19 cellular contexts compared by ENCODE assay signal in the genomic region with DNA sequence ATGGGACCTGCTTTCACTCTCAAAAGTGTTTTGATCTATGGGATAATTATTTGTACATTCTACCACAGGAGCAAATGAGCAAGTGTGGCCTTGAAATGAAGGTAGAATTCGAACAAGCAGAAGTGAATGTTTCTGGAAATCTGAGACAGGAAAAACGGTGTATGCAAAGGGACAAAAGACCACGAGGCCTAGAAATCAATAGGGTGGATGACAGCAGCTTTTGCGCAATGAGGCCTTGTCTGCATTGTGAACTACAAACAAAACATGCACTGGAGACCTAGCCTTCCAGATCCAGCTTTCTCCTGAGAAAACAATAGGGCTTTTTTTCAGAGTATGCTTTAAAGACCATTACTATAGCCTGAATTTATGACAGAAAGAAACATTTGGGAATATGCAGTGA.
DNase-seq lines count a peak whose midpoint lies in the region; TF ChIP-seq lines count a peak whose summit lies in the region.
"Had no signal": no experiment of that assay in that cellular context is flagged by ENCODE, and none has a peak within 500 bp of the region (broad histone marks: within the 10 kb centered on the region; RNA-seq: fewer than 3 reads in every experiment).

No MANE protein-coding gene starts in this region.

- peak overlapping the region; percentile 34 for H3K27ac Mint-ChIP-seq in nephron progenitor cell
- H3K27ac Mint-ChIP-seq: CD14-positive monocyte; CD8-positive, alpha-beta T cell had no signal

- H3K36me3 Mint-ChIP-seq in nephron progenitor cell (ENCODE audit: low read depth), result no peaks in the 10 kb centered on the region
- H3K36me3 Mint-ChIP-seq: CD14-positive monocyte; CD8-positive, alpha-beta T cell had no signal

- H3K27me3 Mint-ChIP-seq in nephron progenitor cell (ENCODE audit: low read depth, poor library complexity), result no peaks in the 10 kb centered on the region

- peaks cover 34% of the 10 kb centered on the region for H3K4me1 Mint-ChIP-seq in nephron progenitor cell
- H3K4me1 Mint-ChIP-seq: CD14-positive monocyte had no signal

- intact Hi-C loops in esophagus squamous epithelium (cut with DNase I), result no loop called here

- H3K27ac ChIP-seq in esophagus squamous epithelium, result no peak overlapping the region
- H3K27ac ChIP-seq: 22Rv1, GM23248, HL-60 had no signal

- no peaks in the 10 kb centered on the region for H3K27me3 ChIP-seq in esophagus squamous epithelium

- no peaks in the 10 kb centered on the region for H3K36me3 ChIP-seq in esophagus squamous epithelium

- no peaks in the 10 kb centered on the region for H3K9me3 Mint-ChIP-seq in nephron progenitor cell

- no peak overlapping the region for H3K4me3 Mint-ChIP-seq in nephron progenitor cell
- H3K4me3 Mint-ChIP-seq: CD14-positive monocyte; CD8-positive, alpha-beta T cell had no signal

- TF ChIP-seq POLR2A in esophagus squamous epithelium (IDR thresholded peaks at IDR 0.05), result no peak

- peak; percentile 6 for DNase-seq in NCI-H146 (lab: John Stamatoyannopoulos, UW)
- DNase-seq in NCI-H146 treated with DMSO at 0.1 percent for 48 hours (lab: John Stamatoyannopoulos, UW; ENCODE audit: unreplicated experiment), result no peak
- DNase-seq in NCI-H2107 (lab: John Stamatoyannopoulos, UW), result peak; percentile 25
- no peak for DNase-seq in nephron progenitor cell
- peak; percentile 8 for DNase-seq in pons (ENCODE audit: low spot score)
- DNase-seq in esophagus squamous epithelium (lab: John Stamatoyannopoulos, UW), result no peak
- DNase-seq in superior temporal gyrus (ENCODE audit: extremely low spot score), result no peak
- no peak for DNase-seq in SK-N-DZ (ENCODE audit: low spot score)
- DNase-seq: CD8-positive, alpha-beta T cell; COR-L47; DMS153; DMS79 treated with DMSO at 0.1 percent for 48 hours; EL; GM23248; H7; IMR-90 had no signal

- WGBS in esophagus squamous epithelium, 2 donors, result 65 to 83% methylated on average over 4 of the region's 4 CpGs

- H3K4me1 ChIP-seq in esophagus squamous epithelium, result no peaks in the 10 kb centered on the region

- H3K4me3 ChIP-seq in esophagus squamous epithelium, result no peak overlapping the region
- H3K4me3 ChIP-seq: GM23248 had no signal

- H3K9me3 ChIP-seq in esophagus squamous epithelium, result no peaks in the 10 kb centered on the region

- no peak for TF ChIP-seq CTCF in nephron progenitor cell (IDR thresholded peaks at IDR 0.05)
- TF ChIP-seq CTCF in esophagus squamous epithelium (IDR thresholded peaks at IDR 0.05), result no peak

Comparison
In these comparisons a context has a peak if more than half of its experiments do, and no peak if none do; other contexts are left out.
1. DNase-seq: peak in NCI-H146 (single experiment), NCI-H2107 (single experiment) and pons (single experiment); none in NCI-H146 treated with DMSO at 0.1 percent for 48 hours (single experiment), nephron progenitor cell (single experiment), esophagus squamous epithelium (single experiment), superior temporal gyrus (single experiment) and SK-N-DZ (single experiment).